In genomic region chr18:35617865-35618264, GRCh38 we compare ENCODE assay signal across 28 cellular contexts.
"Had no signal": no experiment of that assay in that cellular context is flagged by ENCODE, and none has a peak within 500 bp of the region (broad histone marks: within the 10 kb centered on the region; RNA-seq: fewer than 3 reads in every experiment).

No MANE protein-coding gene starts in this region.

- DNase-seq: activated CD4-positive, alpha-beta T cell treated with anti-CD3 and anti-CD28 coated beads, Interleukin-2, amount 10 ng/mL, durations not matched to agents 24 days and 14 days; activated CD8-positive, alpha-beta memory T cell treated with anti-CD3 and anti-CD28 coated beads, Interleukin-2, amount 10 ng/mL, durations not matched to agents 7 days and 5 days; activated CD8-positive, alpha-beta T cell treated with anti-CD3 and anti-CD28 coated beads for 36 hours; activated gamma-delta T cell; activated T-cell treated with anti-CD3 and anti-CD28 coated beads for 4 hours; anterior cingulate cortex; caudate nucleus; dermis blood vessel endothelial cell; effector CD8-positive, alpha-beta T cell; esophagus squamous epithelium; head of caudate nucleus; left ventricle myocardium superior; nephron progenitor cell; occipital lobe; stimulated activated CD4-positive, alpha-beta T cell treated with anti-CD3 and anti-CD28 coated beads, Interleukin-2, amount 100 ng/mL, for 48 hours; stimulated activated CD8-positive, alpha-beta memory T cell treated with anti-CD3 and anti-CD28 coated beads, Interleukin-4, amount 100 ng/mL, for 48 hours; stimulated activated naive B cell treated with anti-CD40 and anti-IgM and Interleukin-4, amounts not matched to agents 10 μg/mL and 1 μg/mL and 100 μg/mL, for 72 hours; T-helper 2 cell; testis; trophoblast cell had no signal

- H3K9me3 ChIP-seq: esophagus squamous epithelium, gastroesophageal sphincter, testis, vagina had no signal

- H3K27ac ChIP-seq: testis, vagina, VCaP had no signal

- H3K4me3 Mint-ChIP-seq: activated CD4-positive, alpha-beta T cell treated with anti-CD3 and anti-CD28 coated beads, Interleukin-2, amount 10 ng/mL, durations not matched to agents 24 days and 14 days; activated CD8-positive, alpha-beta memory T cell treated with anti-CD3 and anti-CD28 coated beads, Interleukin-2, amount 10 ng/mL, durations not matched to agents 7 days and 5 days; activated CD8-positive, alpha-beta T cell treated with anti-CD3 and anti-CD28 coated beads for 36 hours; activated naive CD4-positive, alpha-beta T cell treated with anti-CD3 and anti-CD28 coated beads, Interleukin-2, amount 50 U/mL, for 24 hours; activated T-helper 1 cell treated with anti-CD3 and anti-CD28 coated beads, Interleukin-12 subunit alpha, Interleukin-12 subunit beta, Interleukin-2, Interleukin-4 antibody, amounts not matched to agents 30 ng/mL and 10 ng/mL and 1 ng/mL, durations not matched to agents 14 hours and 24 hours and 36 hours; brain; memory B cell; nephron progenitor cell; stimulated activated naive B cell treated with anti-CD40 and anti-IgM and Interleukin-4, amounts not matched to agents 10 μg/mL and 1 μg/mL and 100 μg/mL, for 72 hours had no signal

- ATAC-seq: gastroesophageal sphincter, left ventricle myocardium superior, sciatic nerve had no signal

- H3K27me3 ChIP-seq: esophagus squamous epithelium, gastroesophageal sphincter, testis, vagina had no signal

- H3K36me3 ChIP-seq: esophagus squamous epithelium, gastroesophageal sphincter, vagina had no signal

- H3K27me3 Mint-ChIP-seq: activated CD4-positive, alpha-beta T cell treated with anti-CD3 and anti-CD28 coated beads, Interleukin-2, amount 10 ng/mL, durations not matched to agents 24 days and 14 days; activated CD8-positive, alpha-beta memory T cell treated with anti-CD3 and anti-CD28 coated beads, Interleukin-2, amount 10 ng/mL, durations not matched to agents 7 days and 5 days; activated CD8-positive, alpha-beta T cell treated with anti-CD3 and anti-CD28 coated beads for 36 hours; activated naive CD4-positive, alpha-beta T cell treated with anti-CD3 and anti-CD28 coated beads, Interleukin-2, amount 50 U/mL, for 24 hours; brain; memory B cell; stimulated activated naive B cell treated with anti-CD40 and anti-IgM and Interleukin-4, amounts not matched to agents 10 μg/mL and 1 μg/mL and 100 μg/mL, for 72 hours had no signal

- H3K9me3 Mint-ChIP-seq: activated CD4-positive, alpha-beta T cell treated with anti-CD3 and anti-CD28 coated beads, Interleukin-2, amount 10 ng/mL, durations not matched to agents 24 days and 14 days; activated CD8-positive, alpha-beta T cell treated with anti-CD3 and anti-CD28 coated beads for 36 hours; activated naive CD4-positive, alpha-beta T cell treated with anti-CD3 and anti-CD28 coated beads, Interleukin-2, amount 50 U/mL, for 24 hours; activated T-helper 1 cell treated with anti-CD3 and anti-CD28 coated beads, Interleukin-12 subunit alpha, Interleukin-12 subunit beta, Interleukin-2, Interleukin-4 antibody, amounts not matched to agents 30 ng/mL and 10 ng/mL and 1 ng/mL, durations not matched to agents 14 hours and 24 hours and 36 hours; memory B cell; stimulated activated naive B cell treated with anti-CD40 and anti-IgM and Interleukin-4, amounts not matched to agents 10 μg/mL and 1 μg/mL and 100 μg/mL, for 72 hours had no signal

- H3K27ac Mint-ChIP-seq: activated CD4-positive, alpha-beta T cell treated with anti-CD3 and anti-CD28 coated beads, Interleukin-2, amount 10 ng/mL, durations not matched to agents 24 days and 14 days; activated CD8-positive, alpha-beta memory T cell treated with anti-CD3 and anti-CD28 coated beads, Interleukin-2, amount 10 ng/mL, durations not matched to agents 7 days and 5 days; activated CD8-positive, alpha-beta T cell treated with anti-CD3 and anti-CD28 coated beads for 36 hours; activated naive CD4-positive, alpha-beta T cell treated with anti-CD3 and anti-CD28 coated beads, Interleukin-2, amount 50 U/mL, for 24 hours; activated T-helper 1 cell treated with anti-CD3 and anti-CD28 coated beads, Interleukin-12 subunit alpha, Interleukin-12 subunit beta, Interleukin-2, Interleukin-4 antibody, amounts not matched to agents 30 ng/mL and 10 ng/mL and 1 ng/mL, durations not matched to agents 14 hours and 24 hours and 36 hours; brain; memory B cell; nephron progenitor cell; stimulated activated naive B cell treated with anti-CD40 and anti-IgM and Interleukin-4, amounts not matched to agents 10 μg/mL and 1 μg/mL and 100 μg/mL, for 72 hours had no signal

- H3K4me3 ChIP-seq: esophagus squamous epithelium, gastroesophageal sphincter, testis, vagina had no signal
